ENCODE assay signal across 1 cellular context in genomic region chr15:76173317-76173834, GRCh38.
TF ChIP-seq lines count a peak whose summit lies in the region.

No MANE protein-coding gene starts in this region.

TF ChIP-seq in HepG2, 621 proteins besides CTCF, POLR2A, EP300 and RAD21 (continued from another document):
- TF ChIP-seq IRF9 (CRISPR knock-in tag; IDR thresholded peaks at IDR 0.05; ENCODE audit: borderline replicate concordance) (no peak), ZNF768 (CRISPR knock-in tag; IDR thresholded peaks at IDR 0.05) (no peak), MATR3 (CRISPR knock-in tag; IDR thresholded peaks at IDR 0.05) (no peak)
